Comparison of ENCODE assay signal across 21 cellular contexts in the genomic region with DNA sequence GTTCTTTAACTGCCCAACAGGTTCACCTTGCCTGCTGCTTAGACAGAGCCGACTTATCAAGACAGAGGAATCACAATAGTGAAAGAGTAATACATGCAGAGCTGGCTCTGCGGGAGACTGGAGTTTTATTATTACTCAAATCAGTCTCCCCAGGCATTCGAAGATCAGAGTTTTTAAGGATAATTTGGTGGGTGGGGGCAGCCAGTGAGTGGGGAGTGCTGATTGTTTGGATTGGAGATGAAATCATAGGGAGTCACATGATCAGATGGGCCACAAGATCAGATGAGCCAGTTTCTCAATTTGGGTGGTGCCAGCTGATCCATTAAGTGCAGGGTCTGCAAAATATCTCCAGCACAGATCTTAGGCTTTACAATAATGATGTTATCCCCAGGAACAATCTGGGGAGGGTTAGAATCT.
DNase-seq lines count a peak whose midpoint lies in the region; ATAC-seq and TF ChIP-seq lines count a peak whose summit lies in the region.
"Had no signal": no experiment of that assay in that cellular context is flagged by ENCODE, and none has a peak within 500 bp of the region (broad histone marks: within the 10 kb centered on the region; RNA-seq: fewer than 3 reads in every experiment).

No MANE protein-coding gene starts in this region.

- no peaks in the 10 kb centered on the region for H4K20me1 ChIP-seq in H9 (ENCODE audit: control insufficient read depth, insufficient read depth, insufficient read length)

- H3K9ac ChIP-seq in H9 (ENCODE audit: extremely low read depth, insufficient read length, low read length): no peak overlapping the region

- no peak overlapping the region for H2BK120ac ChIP-seq in H9 (ENCODE audit: low read depth, low read length, poor library complexity, severe bottlenecking)

- H2BK15ac ChIP-seq in H9 (ENCODE audit: low read depth, low read length): no peak overlapping the region

- no peak overlapping the region for H3K4ac ChIP-seq in H9 (ENCODE audit: low read depth, low read length)

- H3K27me3 Mint-ChIP-seq in H9 (ENCODE audit: low read depth): no peaks in the 10 kb centered on the region

- no peak overlapping the region for H3K56ac ChIP-seq in H9 (ENCODE audit: insufficient read length, low read depth, low read length)

- H3K79me2 ChIP-seq in H9 (ENCODE audit: insufficient read depth, low read length): no peaks in the 10 kb centered on the region

- no peak overlapping the region for H3K14ac ChIP-seq in H9 (ENCODE audit: insufficient read depth, low read length)

- H4K8ac ChIP-seq in H9 (replicated peaks; ENCODE audit: insufficient read length, low read depth, low read length): no peak overlapping the region

- H3K9me3 ChIP-seq in H9 (ENCODE audit: control insufficient read depth, low read depth, low read length): no peaks in the 10 kb centered on the region
- H3K9me3 ChIP-seq in ectodermal cell (ENCODE audit: control insufficient read depth, low read length): no peaks in the 10 kb centered on the region
- H3K9me3 ChIP-seq: MG63 had no signal

- no peak overlapping the region for H2AFZ ChIP-seq in H9 (ENCODE audit: low read length)

- no peak overlapping the region for H3K4me2 ChIP-seq in H9 (ENCODE audit: insufficient read depth, insufficient read length, low read length)

- peaks cover 1 to 29% (median 17%) of the 10 kb centered on the region in 3 experiments; a peak in 5 of 7 replicates for H3K36me3 Mint-ChIP-seq in H9 (ENCODE audit: insufficient read depth in 1 of 3, low read depth in 3 of 3)
- H3K36me3 Mint-ChIP-seq: CD8-positive, alpha-beta memory T cell had no signal

- no peak for TF ChIP-seq CTCF in H9 (conservative IDR thresholded peaks at IDR 0.05)

- H3K4me1 Mint-ChIP-seq in H9: peaks cover 73 to 77% of the 10 kb centered on the region in 2 experiments
- H3K4me1 Mint-ChIP-seq: CD8-positive, alpha-beta memory T cell had no signal

- H3K79me1 ChIP-seq in H9 (ENCODE audit: insufficient read depth, low read depth, low read length, poor library complexity, severe bottlenecking): no peaks in the 10 kb centered on the region

- no CpG with 5 or more reads among the region's 3 CpGs for WGBS in H9 (ENCODE audit: extremely low coverage, insufficient read length, low lambda C conversion rate)
- WGBS in ectodermal cell, 2 experiments: 0 to 8% methylated on average over 3 of the region's 3 CpGs

- no peaks in the 10 kb centered on the region for H3K23me2 ChIP-seq in H9 (ENCODE audit: insufficient read length, low read depth, low read length, poor library complexity, severe bottlenecking)

- no peak overlapping the region for H3K4me3 ChIP-seq in ectodermal cell (ENCODE audit: insufficient read depth, low read depth, low read length)
- H3K4me3 ChIP-seq: MG63 had no signal

- peak overlapping the region in 1 of 2 experiments; percentile 61; a peak in 4 of 5 replicates for H3K4me3 Mint-ChIP-seq in H9
- H3K4me3 Mint-ChIP-seq: CD8-positive, alpha-beta memory T cell had no signal

- no peak overlapping the region for H4K91ac ChIP-seq in H9 (ENCODE audit: insufficient read length, low read depth, low read length)

- H3K27me3 ChIP-seq in H9 (ENCODE audit: insufficient read depth, low read length) (no peaks in the 10 kb centered on the region; the same call in 1 of the 2 replicates), ectodermal cell (ENCODE audit: control insufficient read depth, insufficient read depth, low read length, poor library complexity, severe bottlenecking) (no peaks in the 10 kb centered on the region)
- H3K27me3 ChIP-seq: MG63 had no signal

- H3K18ac ChIP-seq in H9 (ENCODE audit: insufficient read length, low read depth, low read length): no peak overlapping the region

- H3K23ac ChIP-seq in H9 (ENCODE audit: insufficient read length, low read depth, low read length): no peak overlapping the region

- H4K5ac ChIP-seq in H9 (ENCODE audit: insufficient read length, low read depth, low read length): no peak overlapping the region

- peak overlapping the region; percentile 72 to 100 (median 98) for H3K27ac Mint-ChIP-seq in H9
- H3K27ac Mint-ChIP-seq: CD8-positive, alpha-beta memory T cell had no signal

- no peak for ATAC-seq in GM19395 (IDR thresholded peaks at IDR 0.05; ENCODE audit: unreplicated experiment)
- no peak for ATAC-seq in HG02973 (IDR thresholded peaks at IDR 0.05; ENCODE audit: unreplicated experiment)
- ATAC-seq in HG02610 (IDR thresholded peaks at IDR 0.05; ENCODE audit: unreplicated experiment): no peak
- ATAC-seq in HG02852 (IDR thresholded peaks at IDR 0.05; ENCODE audit: unreplicated experiment): no peak

- no peaks in the 10 kb centered on the region for H3K36me3 ChIP-seq in ectodermal cell (ENCODE audit: control insufficient read depth, insufficient read depth, low read length)
- H3K36me3 ChIP-seq: MG63 had no signal

- H3K9me3 Mint-ChIP-seq in H9: peaks cover 10 to 16% of the 10 kb centered on the region in 2 experiments
- H3K9me3 Mint-ChIP-seq: CD8-positive, alpha-beta memory T cell had no signal

- H2BK5ac ChIP-seq in H9 (ENCODE audit: insufficient read length, low read length): no peak overlapping the region

- no peak overlapping the region for H2BK20ac ChIP-seq in H9 (ENCODE audit: low read depth, low read length, poor library complexity, severe bottlenecking)

- DNase-seq in H9 (peak; percentile 73), SK-N-DZ (ENCODE audit: low spot score) (peak; percentile 61), iPS-NIHi11 (ENCODE audit: low spot score) (peak; percentile 14)
- DNase-seq: Calu3; CD8-positive, alpha-beta memory T cell; DMS153; MG63; NCI-H1048; NCI-H1436; NCI-H2029; NCI-H226; NCI-H510A treated with DMSO at 0.1 percent for 48 hours; NCI-H748 treated with DMSO at 0.1 percent for 48 hours; SIG-M5 had no signal

- H3K4me1 ChIP-seq in H9 (ENCODE audit: insufficient read depth, low read length): peaks cover 5% of the 10 kb centered on the region; the same call in 1 of the 2 replicates
- H3K4me1 ChIP-seq in ectodermal cell (ENCODE audit: control insufficient read depth, insufficient read depth, low read length): peaks cover 25% of the 10 kb centered on the region

- no peak overlapping the region for H3T11ph ChIP-seq in H9 (ENCODE audit: low read length)

- H2BK12ac ChIP-seq in H9 (ENCODE audit: insufficient read length, low read depth, low read length): no peak overlapping the region

- H3K27ac ChIP-seq in H9 (ENCODE audit: insufficient read length, low read depth, low read length): peak overlapping the region; percentile 79
- H3K27ac ChIP-seq in ectodermal cell (ENCODE audit: insufficient read depth, low read depth, low read length, poor library complexity, severe bottlenecking): peak overlapping the region; percentile 64
- H3K27ac ChIP-seq: C4-2B, RWPE1 had no signal

- H2AK5ac ChIP-seq in H9 (ENCODE audit: insufficient read length, low read length): no peak overlapping the region

Comparison
In these comparisons a context has a peak if more than half of its experiments do, and no peak if none do; other contexts are left out.
1. DNase-seq: peak in every context shown above with its lines; median percentile 73 in H9; 61 in SK-N-DZ; 14 in iPS-NIHi11.